Comparison of ENCODE assay signal across 25 cellular contexts in genomic region chr5:68738236-68738635, GRCh38.
"Had no signal": no experiment of that assay in that cellular context is flagged by ENCODE, and none has a peak within 500 bp of the region (broad histone marks: within the 10 kb centered on the region; RNA-seq: fewer than 3 reads in every experiment).

No MANE protein-coding gene starts in this region.

- H3K36me3 ChIP-seq: neural progenitor cell, ovary, right lobe of liver, sigmoid colon, stomach, thoracic aorta, thyroid gland, tibial nerve, upper lobe of left lung, vagina had no signal

- H3K27me3 Mint-ChIP-seq: progenitor cell of endocrine pancreas had no signal

- H3K27ac ChIP-seq: neural progenitor cell, ovary, psoas muscle, right lobe of liver, sigmoid colon, stomach, thoracic aorta, thyroid gland, tibial nerve, upper lobe of left lung, vagina had no signal

- H3K9me3 ChIP-seq: ovary, psoas muscle, right lobe of liver, sigmoid colon, stomach, thoracic aorta, thyroid gland, tibial nerve, upper lobe of left lung, vagina had no signal

- H3K36me3 Mint-ChIP-seq: natural killer cell; neural progenitor cell; stimulated activated effector memory CD8-positive, alpha-beta T cell treated with anti-CD3 and anti-CD28 coated beads, Interleukin-12 subunit alpha, Interleukin-12 subunit beta, amount 100 ng/mL, for 72 hours had no signal

- H3K27me3 ChIP-seq: neural progenitor cell, ovary, right lobe of liver, sigmoid colon, stomach, thyroid gland, tibial nerve, upper lobe of left lung, vagina had no signal

- H3K27ac Mint-ChIP-seq: natural killer cell; neural progenitor cell; progenitor cell of endocrine pancreas; stimulated activated effector memory CD8-positive, alpha-beta T cell treated with anti-CD3 and anti-CD28 coated beads, Interleukin-12 subunit alpha, Interleukin-12 subunit beta, amount 100 ng/mL, for 72 hours; stimulated activated naive B cell treated with anti-CD40 and anti-IgM and Interleukin-4, amounts not matched to agents 10 μg/mL and 1 μg/mL and 100 μg/mL, for 72 hours; stimulated activated naive CD8-positive, alpha-beta T cell treated with anti-CD3 and anti-CD28 coated beads, Interleukin-15, Interleukin-2, amounts not matched to agents 100 ng/mL and 50 ng/mL, for 24 hours had no signal

- H3K4me1 Mint-ChIP-seq: natural killer cell had no signal

- H3K4me3 ChIP-seq: neural progenitor cell, ovary, psoas muscle, right lobe of liver, sigmoid colon, stomach, thoracic aorta, thyroid gland, tibial nerve, upper lobe of left lung, vagina had no signal

- H3K9me3 Mint-ChIP-seq: natural killer cell; nephron; stimulated activated effector memory CD8-positive, alpha-beta T cell treated with anti-CD3 and anti-CD28 coated beads, Interleukin-12 subunit alpha, Interleukin-12 subunit beta, amount 100 ng/mL, for 72 hours; stimulated activated naive CD8-positive, alpha-beta T cell treated with anti-CD3 and anti-CD28 coated beads, Interleukin-15, Interleukin-2, amounts not matched to agents 100 ng/mL and 50 ng/mL, for 24 hours had no signal

- DNase-seq: natural killer cell; occipital lobe; ovary; psoas muscle; right cardiac atrium; right lobe of liver; sigmoid colon; small intestine; stimulated activated CD4-positive, alpha-beta T cell treated with anti-CD3 and anti-CD28 coated beads, Interleukin-15, amount 100 ng/mL, for 24 hours; stimulated activated CD4-positive, alpha-beta T cell treated with anti-CD3 and anti-CD28 coated beads, Interleukin-2, amount 100 ng/mL, for 24 hours; stimulated activated CD4-positive, alpha-beta T cell treated with anti-CD3 and anti-CD28 coated beads, Interleukin-2, amount 100 ng/mL, for 48 hours; stimulated activated CD4-positive, alpha-beta T cell treated with anti-CD3 and anti-CD28 coated beads, Interleukin-4, amount 100 ng/mL, for 24 hours; stimulated activated naive B cell treated with anti-CD40 and anti-IgM and Interleukin-4, amounts not matched to agents 10 μg/mL and 1 μg/mL and 100 μg/mL, for 72 hours; stimulated activated naive CD4-positive, alpha-beta T cell treated with Interleukin-2 at 50 U/mL for 16 hours; stomach; thyroid gland; upper lobe of left lung had no signal

- ATAC-seq: natural killer cell; psoas muscle; right cardiac atrium; right lobe of liver; stimulated activated effector memory CD8-positive, alpha-beta T cell treated with anti-CD3 and anti-CD28 coated beads, Interleukin-12 subunit alpha, Interleukin-12 subunit beta, amount 100 ng/mL, for 72 hours; stimulated activated naive B cell treated with anti-CD40 and anti-IgM and Interleukin-4, amounts not matched to agents 10 μg/mL and 1 μg/mL and 100 μg/mL, for 72 hours had no signal

- H3K4me1 ChIP-seq: neural progenitor cell, sigmoid colon, stomach, thyroid gland, tibial nerve, upper lobe of left lung, vagina had no signal

- H3K4me3 Mint-ChIP-seq: natural killer cell; nephron; neural progenitor cell; stimulated activated effector memory CD8-positive, alpha-beta T cell treated with anti-CD3 and anti-CD28 coated beads, Interleukin-12 subunit alpha, Interleukin-12 subunit beta, amount 100 ng/mL, for 72 hours; stimulated activated naive B cell treated with anti-CD40 and anti-IgM and Interleukin-4, amounts not matched to agents 10 μg/mL and 1 μg/mL and 100 μg/mL, for 72 hours; stimulated activated naive CD8-positive, alpha-beta T cell treated with anti-CD3 and anti-CD28 coated beads, Interleukin-15, Interleukin-2, amounts not matched to agents 100 ng/mL and 50 ng/mL, for 24 hours had no signal
